Comparison of ENCODE assay signal across 17 cellular contexts in genomic region chr7:149188637-149189259, GRCh38. TPM values are rescaled to one million over a fixed set of nuclear protein-coding genes. Genes with fewer than 3 reads are reported as not detected.
DNase-seq lines count a peak whose midpoint lies in the region; ATAC-seq and TF ChIP-seq lines count a peak whose summit lies in the region.
"Had no signal": no experiment of that assay in that cellular context is flagged by ENCODE, and none has a peak within 500 bp of the region (broad histone marks: within the 10 kb centered on the region; RNA-seq: fewer than 3 reads in every experiment).

No MANE protein-coding gene starts in this region.

- no peak overlapping the region for H3K27ac Mint-ChIP-seq in endodermal cell

- H3K27ac ChIP-seq in endodermal cell (ENCODE audit: low read depth, low read length) = no peak overlapping the region
- H3K27ac ChIP-seq: BLaER1 treated with 17β-estradiol and CSF1 and Interleukin-3, amounts not matched to agents 10 nM and 100 nM had no signal

- no peak for TF ChIP-seq CTCF in choroid plexus epithelial cell (conservative IDR thresholded peaks at IDR 0.05; ENCODE audit: low read depth, low read length)
- no peak for TF ChIP-seq CTCF in endodermal cell (conservative IDR thresholded peaks at IDR 0.05)

- no peaks in the 10 kb centered on the region for H3K36me3 ChIP-seq in endodermal cell (ENCODE audit: control insufficient read depth, insufficient read depth, low read length)
- H3K36me3 ChIP-seq: MG63 had no signal

- H3K9me3 Mint-ChIP-seq in endodermal cell = no peaks in the 10 kb centered on the region

- peaks cover 2% of the 10 kb centered on the region for H3K4me1 Mint-ChIP-seq in endodermal cell

- peak; percentile 5 for DNase-seq in NCI-H748 (lab: John Stamatoyannopoulos, UW; ENCODE audit: unreplicated experiment)
- no peak for DNase-seq in NCI-H748 treated with DMSO at 0.1 percent for 48 hours (lab: John Stamatoyannopoulos, UW)
- peak; percentile 43 for DNase-seq in NCI-H2227 (lab: John Stamatoyannopoulos, UW; ENCODE audit: unreplicated experiment)
- peak; percentile 34 for DNase-seq in choroid plexus epithelial cell (ENCODE audit: low read depth)
- no peak for DNase-seq in sciatic nerve (ENCODE audit: low spot score)
- no peak for DNase-seq in endodermal cell
- no peak for DNase-seq in GOT3 (lab: John Stamatoyannopoulos, UW)
- DNase-seq in activated CD8-positive, alpha-beta memory T cell treated with anti-CD3 and anti-CD28 coated beads, Interleukin-2, amount 50 U/mL, for 4 hours = no peak
- DNase-seq: GF-D8, Karpas-422, MG63, NCI-H1092, NCI-H146, NCI-H2107, NCI-H446, NCI-H69 had no signal

- H3K4me3 ChIP-seq in choroid plexus epithelial cell (ENCODE audit: low read depth, low read length) = no peak overlapping the region
- no peak overlapping the region for H3K4me3 ChIP-seq in endodermal cell (ENCODE audit: low read length)
- H3K4me3 ChIP-seq: BLaER1 treated with 17β-estradiol and CSF1 and Interleukin-3, amounts not matched to agents 10 nM and 100 nM; MG63 had no signal

- H3K4me3 Mint-ChIP-seq in endodermal cell = no peak overlapping the region

- intact Hi-C loops in sciatic nerve (cut with DNase I) = no loop called here

- no peaks in the 10 kb centered on the region for H3K36me3 Mint-ChIP-seq in endodermal cell (ENCODE audit: low read depth)

- peak; percentile 51 for ATAC-seq in sciatic nerve

- no peaks in the 10 kb centered on the region for H3K27me3 ChIP-seq in endodermal cell (ENCODE audit: control insufficient read depth, insufficient read depth, low read length, poor library complexity, severe bottlenecking)
- H3K27me3 ChIP-seq: BLaER1 treated with 17β-estradiol and CSF1 and Interleukin-3, amounts not matched to agents 10 nM and 100 nM; MG63 had no signal

- peaks cover 4% of the 10 kb centered on the region for H3K27me3 Mint-ChIP-seq in endodermal cell (ENCODE audit: insufficient read depth)

- no peaks in the 10 kb centered on the region for H3K4me1 ChIP-seq in endodermal cell (ENCODE audit: control insufficient read depth, insufficient read depth, low read length)

- H3K9ac ChIP-seq in endodermal cell (ENCODE audit: extremely low read depth, low read length, poor library complexity, severe bottlenecking) = no peak overlapping the region
- H3K9ac ChIP-seq: BLaER1 treated with 17β-estradiol and CSF1 and Interleukin-3, amounts not matched to agents 10 nM and 100 nM had no signal

- WGBS in endodermal cell (ENCODE audit: insufficient coverage in 1 of 2, insufficient read length in 1 of 2), 2 experiments = 77 to 82% methylated on average over 5 to 10 of the region's 12 CpGs

- H3K9me3 ChIP-seq in endodermal cell (ENCODE audit: control insufficient read depth, low read length) = no peaks in the 10 kb centered on the region
- H3K9me3 ChIP-seq: BLaER1 treated with 17β-estradiol and CSF1 and Interleukin-3, amounts not matched to agents 10 nM and 100 nM; MG63 had no signal

RNA-seq across cellular contexts. Expression of gene ZNF282, which starts 6.6 kb away (rescaled TPM):
- total RNA-seq in sciatic nerve = 27.2 TPM
- total RNA-seq in endodermal cell = 10 to 100 TPM; 28.8 to 29.8 TPM
- 21.3 TPM for polyA plus RNA-seq in endodermal cell (2013, experiment 1 of 2)
- polyA plus RNA-seq in endodermal cell (2013, experiment 2 of 2) = 19.3 TPM

RNA-seq across cellular contexts. Expression of gene ZNF398, which starts 41.5 kb away (rescaled TPM):
- total RNA-seq in sciatic nerve (17.3 TPM), endodermal cell (10 to 100 TPM; 13.4 to 21.2 TPM)
- 10.3 TPM for polyA plus RNA-seq in endodermal cell (2013, experiment 1 of 2)
- polyA plus RNA-seq in endodermal cell (2013, experiment 2 of 2) = 8.2 TPM

RNA-seq across cellular contexts. Expression of gene ZNF212, which starts 50.7 kb away (rescaled TPM):
- total RNA-seq in sciatic nerve (13.2 TPM), endodermal cell (10 to 100 TPM; 15.8 to 17.6 TPM)
- 12.5 TPM for polyA plus RNA-seq in endodermal cell (2013, experiment 1 of 2)
- 12.9 TPM for polyA plus RNA-seq in endodermal cell (2013, experiment 2 of 2)

Comparison
In these comparisons a context has a peak if more than half of its experiments do, and no peak if none do; other contexts are left out.
1. DNase-seq: peak in NCI-H748 (single experiment), NCI-H2227 (single experiment) and choroid plexus epithelial cell (single experiment); none in NCI-H748 treated with DMSO at 0.1 percent for 48 hours (single experiment), sciatic nerve (single experiment), endodermal cell (single experiment), GOT3 (single experiment) and activated CD8-positive, alpha-beta memory T cell treated with anti-CD3 and anti-CD28 coated beads, Interleukin-2, amount 50 U/mL, for 4 hours (single experiment).